In the genomic region with DNA sequence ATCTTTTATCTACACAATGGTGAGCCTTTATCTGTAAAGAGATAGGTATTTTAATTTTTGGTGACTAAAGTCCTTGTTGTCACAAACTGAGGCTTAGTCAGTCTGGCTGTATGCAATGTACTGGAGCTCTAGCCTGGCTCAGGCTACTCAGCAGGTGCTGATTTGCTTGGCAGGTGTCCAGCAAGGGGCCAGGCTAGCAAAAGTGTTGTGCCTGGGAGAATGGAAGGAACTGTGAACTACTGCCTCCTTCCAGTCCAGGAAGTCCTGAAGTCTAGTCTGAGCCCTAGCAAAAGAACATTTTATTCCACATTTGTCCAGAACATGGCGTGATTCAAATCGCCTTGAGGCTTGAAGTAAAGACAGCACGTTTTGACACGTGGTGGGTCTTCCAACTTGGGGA, we compare ENCODE assay signal across 13 cellular contexts.
A peak's percentile ranks its signal among the peaks of the same experiment; 100 is the strongest.
DNase-seq lines count a peak whose midpoint lies in the region; ATAC-seq, FAIRE-seq and TF ChIP-seq lines count a peak whose summit lies in the region.
"Had no signal": no experiment of that assay in that cellular context is flagged by ENCODE, and none has a peak within 500 bp of the region (broad histone marks: within the 10 kb centered on the region; RNA-seq: fewer than 3 reads in every experiment).

No MANE protein-coding gene starts in this region.

- H3K9me3 ChIP-seq in HEK293 (ENCODE audit: control insufficient read depth, insufficient read depth, low read depth, low read length), result no peaks in the 10 kb centered on the region; the same call in 1 of the 2 replicates
- H3K9me3 ChIP-seq in pancreas, result no peaks in the 10 kb centered on the region
- no peaks in the 10 kb centered on the region for H3K9me3 ChIP-seq in ascending aorta

- peaks cover 7 to 16% of the 10 kb centered on the region in 2 donors for H3K9me3 Mint-ChIP-seq in activated T-cell treated with anti-CD3 and anti-CD28 coated beads, Interleukin-2, amount 50 U/mL, for 72 hours

- intact Hi-C loops in pancreas (cut with DNase I) (no loop called here), ascending aorta (cut with DNase I) (no loop called here)

- H3K27ac ChIP-seq in HEK293 (ENCODE audit: extremely low read depth, low read depth, low read length) (peak overlapping the region; percentile 13; the same call in 1 of the 2 replicates), pancreas (no peak overlapping the region), ascending aorta (no peak overlapping the region)
- H3K27ac ChIP-seq: SK-N-MC had no signal

- no peak overlapping the region for H3K4me3 Mint-ChIP-seq in activated T-cell treated with anti-CD3 and anti-CD28 coated beads, Interleukin-2, amount 50 U/mL, for 72 hours
- H3K4me3 Mint-ChIP-seq: activated naive CD4-positive, alpha-beta T cell treated with anti-CD3 and anti-CD28 coated beads, Interleukin-2, amount 50 U/mL, for 24 hours; naive thymus-derived CD4-positive, alpha-beta T cell had no signal

- H3K4me1 ChIP-seq in HEK293 (ENCODE audit: control insufficient read depth, insufficient read depth, low read length) (peaks cover 25% of the 10 kb centered on the region), pancreas (peaks cover 0 to 3% (median 0%) of the 10 kb centered on the region in 3 donors), ascending aorta (no peaks in the 10 kb centered on the region)

- CTCF ChIA-PET in HEK293 (lab: Yijun Ruan, JAX), result no interaction called here

- ATAC-seq in pancreas, result peak in 3 of 4 donors; percentile 33 to 38 (median 33)
- ATAC-seq in activated T-cell treated with anti-CD3 and anti-CD28 coated beads, Interleukin-2, amount 50 U/mL, for 72 hours (replicated peaks in 1 of 2), result no peak
- ATAC-seq: naive thymus-derived CD4-positive, alpha-beta T cell had no signal

- H3K27me3 Mint-ChIP-seq in activated T-cell treated with anti-CD3 and anti-CD28 coated beads, Interleukin-2, amount 50 U/mL, for 72 hours (ENCODE audit: low read depth), result no peaks in the 10 kb centered on the region
- H3K27me3 Mint-ChIP-seq: activated naive CD4-positive, alpha-beta T cell treated with anti-CD3 and anti-CD28 coated beads, Interleukin-2, amount 50 U/mL, for 24 hours; naive thymus-derived CD4-positive, alpha-beta T cell had no signal

- H3K4me3 ChIP-seq in HEK293 (ENCODE audit: low read depth, low read length) (no peak overlapping the region), pancreas (no peak overlapping the region), ascending aorta (no peak overlapping the region)
- H3K4me3 ChIP-seq: SK-N-MC had no signal

- FAIRE-seq in pancreas (lab: Jason Lieb, UNC), result no peak

- 72 to 75% methylated on average over 4 of the region's 4 CpGs for WGBS in pancreas, 2 donors

- POLR2A ChIA-PET in HEK293 (lab: Yijun Ruan, JAX), result no interaction called here

- no peaks in the 10 kb centered on the region for H3K4me1 Mint-ChIP-seq in activated T-cell treated with anti-CD3 and anti-CD28 coated beads, Interleukin-2, amount 50 U/mL, for 72 hours (ENCODE audit: low read depth)
- H3K4me1 Mint-ChIP-seq: activated naive CD4-positive, alpha-beta T cell treated with anti-CD3 and anti-CD28 coated beads, Interleukin-2, amount 50 U/mL, for 24 hours; naive thymus-derived CD4-positive, alpha-beta T cell had no signal

- DNase-seq in NCI-H2081 treated with DMSO at 0.1 percent for 48 hours (lab: John Stamatoyannopoulos, UW) (peak; percentile 11), amniotic epithelial cell (ENCODE audit: low read depth) (peak; percentile 2), pancreas (peak in 5 of 6 donors; percentile 10 to 62 (median 37)), ascending aorta (ENCODE audit: low spot score in 2 of 2) (no peak)
- DNase-seq in activated T-cell treated with anti-CD3 and anti-CD28 coated beads, Interleukin-2, amount 50 U/mL, for 72 hours, result no peak
- no peak for DNase-seq in activated effector memory CD4-positive, alpha-beta T cell treated with anti-CD3 and anti-CD28 coated beads, Interleukin-2, amount 50 U/mL, for 16 hours
- DNase-seq: activated CD4-positive, alpha-beta T cell treated with anti-CD3 and anti-CD28 coated beads, Interleukin-2, amount 50 U/mL, for 1 hour; H7; MM.1S; naive thymus-derived CD4-positive, alpha-beta T cell had no signal

- H3K27me3 ChIP-seq in pancreas, result no peaks in the 10 kb centered on the region
- no peaks in the 10 kb centered on the region for H3K27me3 ChIP-seq in ascending aorta

- TF ChIP-seq CTCF in HEK293 (tag by site-specific recombination; IDR thresholded peaks at IDR 0.05) (no peak), pancreas (IDR thresholded peaks at IDR 0.05) (no peak), ascending aorta (IDR thresholded peaks at IDR 0.05) (no peak)

- H3K27ac Mint-ChIP-seq in activated T-cell treated with anti-CD3 and anti-CD28 coated beads, Interleukin-2, amount 50 U/mL, for 72 hours, result no peak overlapping the region
- H3K27ac Mint-ChIP-seq: activated naive CD4-positive, alpha-beta T cell treated with anti-CD3 and anti-CD28 coated beads, Interleukin-2, amount 50 U/mL, for 24 hours; naive thymus-derived CD4-positive, alpha-beta T cell had no signal

- no peaks in the 10 kb centered on the region for H3K36me3 Mint-ChIP-seq in activated T-cell treated with anti-CD3 and anti-CD28 coated beads, Interleukin-2, amount 50 U/mL, for 72 hours (ENCODE audit: insufficient read depth in 2 of 2)
- H3K36me3 Mint-ChIP-seq: activated naive CD4-positive, alpha-beta T cell treated with anti-CD3 and anti-CD28 coated beads, Interleukin-2, amount 50 U/mL, for 24 hours had no signal

- no peaks in the 10 kb centered on the region for H3K36me3 ChIP-seq in HEK293 (ENCODE audit: control insufficient read depth in 2 of 2, insufficient read depth in 1 of 2, low read length in 2 of 2)
- no peaks in the 10 kb centered on the region for H3K36me3 ChIP-seq in pancreas
- H3K36me3 ChIP-seq in ascending aorta, result no peaks in the 10 kb centered on the region

TF ChIP-seq in HEK293, 187 proteins besides CTCF, POLR2A, EP300 and RAD21 (continues in another document):
- TF ChIP-seq KLF1 (tag by site-specific recombination; IDR thresholded peaks at IDR 0.05), result no peak
- TF ChIP-seq, protein P1, sequence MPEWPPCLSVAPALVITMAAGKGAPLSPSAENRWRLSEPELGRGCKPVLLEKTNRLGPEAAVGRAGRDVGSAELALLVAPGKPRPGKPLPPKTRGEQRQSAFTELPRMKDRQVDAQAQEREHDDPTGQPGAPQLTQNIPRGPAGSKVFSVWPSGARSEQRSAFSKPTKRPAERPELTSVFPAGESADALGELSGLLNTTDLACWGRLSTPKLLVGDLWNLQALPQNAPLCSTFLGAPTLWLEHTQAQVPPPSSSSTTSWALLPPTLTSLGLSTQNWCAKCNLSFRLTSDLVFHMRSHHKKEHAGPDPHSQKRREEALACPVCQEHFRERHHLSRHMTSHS (tag by site-specific recombination; IDR thresholded peaks at IDR 0.05), result no peak
- TF ChIP-seq ZNF354C (tag by site-specific recombination; IDR thresholded peaks at IDR 0.05; ENCODE audit: borderline replicate concordance, low read depth), result no peak
- TF ChIP-seq ZNF830 (tag by site-specific recombination; IDR thresholded peaks at IDR 0.05; ENCODE audit: low read depth), result no peak
- no peak for TF ChIP-seq ZNF214 (tag by site-specific recombination; IDR thresholded peaks at IDR 0.05; ENCODE audit: borderline replicate concordance)
- no peak for TF ChIP-seq ZNF529 (tag by site-specific recombination; IDR thresholded peaks at IDR 0.05; ENCODE audit: insufficient replicate concordance)
- TF ChIP-seq, protein P2, sequence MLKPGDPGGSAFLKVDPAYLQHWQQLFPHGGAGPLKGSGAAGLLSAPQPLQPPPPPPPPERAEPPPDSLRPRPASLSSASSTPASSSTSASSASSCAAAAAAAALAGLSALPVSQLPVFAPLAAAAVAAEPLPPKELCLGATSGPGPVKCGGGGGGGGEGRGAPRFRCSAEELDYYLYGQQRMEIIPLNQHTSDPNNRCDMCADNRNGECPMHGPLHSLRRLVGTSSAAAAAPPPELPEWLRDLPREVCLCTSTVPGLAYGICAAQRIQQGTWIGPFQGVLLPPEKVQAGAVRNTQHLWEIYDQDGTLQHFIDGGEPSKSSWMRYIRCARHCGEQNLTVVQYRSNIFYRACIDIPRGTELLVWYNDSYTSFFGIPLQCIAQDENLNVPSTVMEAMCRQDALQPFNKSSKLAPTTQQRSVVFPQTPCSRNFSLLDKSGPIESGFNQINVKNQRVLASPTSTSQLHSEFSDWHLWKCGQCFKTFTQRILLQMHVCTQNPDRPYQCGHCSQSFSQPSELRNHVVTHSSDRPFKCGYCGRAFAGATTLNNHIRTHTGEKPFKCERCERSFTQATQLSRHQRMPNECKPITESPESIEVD (tag by site-specific recombination; IDR thresholded peaks at IDR 0.05), result peak; percentile 21
- TF ChIP-seq SALL2 (tag by site-specific recombination; IDR thresholded peaks at IDR 0.05; ENCODE audit: borderline replicate concordance), result no peak
- TF ChIP-seq ZNF211 (tag by site-specific recombination; IDR thresholded peaks at IDR 0.05; ENCODE audit: low read depth), result no peak
- TF ChIP-seq ZNF112 (tag by site-specific recombination; IDR thresholded peaks at IDR 0.05), result no peak
- no peak for TF ChIP-seq MYNN (tag by site-specific recombination; IDR thresholded peaks at IDR 0.05; ENCODE audit: borderline replicate concordance)
- no peak for TF ChIP-seq ZNF157 (tag by site-specific recombination; IDR thresholded peaks at IDR 0.05)
- TF ChIP-seq, protein P3, sequence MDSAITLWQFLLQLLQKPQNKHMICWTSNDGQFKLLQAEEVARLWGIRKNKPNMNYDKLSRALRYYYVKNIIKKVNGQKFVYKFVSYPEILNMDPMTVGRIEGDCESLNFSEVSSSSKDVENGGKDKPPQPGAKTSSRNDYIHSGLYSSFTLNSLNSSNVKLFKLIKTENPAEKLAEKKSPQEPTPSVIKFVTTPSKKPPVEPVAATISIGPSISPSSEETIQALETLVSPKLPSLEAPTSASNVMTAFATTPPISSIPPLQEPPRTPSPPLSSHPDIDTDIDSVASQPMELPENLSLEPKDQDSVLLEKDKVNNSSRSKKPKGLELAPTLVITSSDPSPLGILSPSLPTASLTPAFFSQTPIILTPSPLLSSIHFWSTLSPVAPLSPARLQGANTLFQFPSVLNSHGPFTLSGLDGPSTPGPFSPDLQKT (IDR thresholded peaks at IDR 0.05; ENCODE audit: borderline replicate concordance, low read depth, low read length), result no peak
- TF ChIP-seq, protein P4, sequence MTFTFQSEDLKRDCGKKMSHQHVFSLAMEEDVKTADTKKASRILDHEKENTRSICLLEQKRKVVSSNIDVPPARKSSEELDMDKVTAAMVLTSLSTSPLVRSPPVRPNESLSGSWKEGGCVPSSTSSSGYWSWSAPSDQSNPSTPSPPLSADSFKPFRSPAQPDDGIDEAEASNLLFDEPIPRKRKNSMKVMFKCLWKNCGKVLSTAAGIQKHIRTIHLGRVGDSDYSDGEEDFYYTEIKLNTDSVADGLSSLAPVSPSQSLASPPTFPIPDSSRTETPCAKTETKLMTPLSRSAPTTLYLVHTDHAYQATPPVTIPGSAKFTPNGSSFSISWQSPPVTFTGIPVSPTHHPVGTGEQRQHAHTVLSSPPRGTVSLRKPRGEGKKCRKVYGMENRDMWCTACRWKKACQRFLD (tag by site-specific recombination; IDR thresholded peaks at IDR 0.05), result no peak
- TF ChIP-seq ZNF670 (tag by site-specific recombination; IDR thresholded peaks at IDR 0.05; ENCODE audit: low read depth), result no peak
- TF ChIP-seq ZNF654 (tag by site-specific recombination; IDR thresholded peaks at IDR 0.05; ENCODE audit: low read depth), result no peak

Comparison
In these comparisons a context has a peak if more than half of its experiments do, and no peak if none do; other contexts are left out.
1. DNase-seq: peak in NCI-H2081 treated with DMSO at 0.1 percent for 48 hours (single experiment), amniotic epithelial cell (single experiment) and pancreas (5 of 6); none in activated T-cell treated with anti-CD3 and anti-CD28 coated beads, Interleukin-2, amount 50 U/mL, for 72 hours (0 of 2), ascending aorta (0 of 2) and activated effector memory CD4-positive, alpha-beta T cell treated with anti-CD3 and anti-CD28 coated beads, Interleukin-2, amount 50 U/mL, for 16 hours (single experiment).
2. ATAC-seq: peak in pancreas (3 of 4); none in activated T-cell treated with anti-CD3 and anti-CD28 coated beads, Interleukin-2, amount 50 U/mL, for 72 hours (0 of 2).